13 cellular contexts compared by ENCODE assay signal in genomic region chrX:101079736-101080135, GRCh38. TPM values are rescaled to one million over a fixed set of nuclear protein-coding genes. Genes with fewer than 3 reads are reported as not detected.
DNase-seq lines count a peak whose midpoint lies in the region; ATAC-seq and TF ChIP-seq lines count a peak whose summit lies in the region.
"Had no signal": no experiment of that assay in that cellular context is flagged by ENCODE, and none has a peak within 500 bp of the region (broad histone marks: within the 10 kb centered on the region; RNA-seq: fewer than 3 reads in every experiment).

No MANE protein-coding gene starts in this region.

- H3K9ac ChIP-seq in HUES6 (ENCODE audit: low read length) (no peak overlapping the region), colonic mucosa (ENCODE audit: low read depth in 2 of 2, low read length in 2 of 2) (no peak overlapping the region), subcutaneous abdominal adipose tissue (ENCODE audit: low read length in 5 of 5) (peak overlapping the region in 1 of 5 donors; percentile 11)

- H3K9me3 ChIP-seq in HUES6 (ENCODE audit: control insufficient read depth, insufficient read depth, low read depth, low read length) (0 out of 2 replicates have a peak, but pooled peaks cover 3% of the 10 kb centered on the region), colonic mucosa (no peaks in the 10 kb centered on the region), mesodermal cell (ENCODE audit: control insufficient read depth, low read length) (no peaks in the 10 kb centered on the region), subcutaneous abdominal adipose tissue (ENCODE audit: control insufficient read depth in 5 of 5, low read length in 5 of 5) (no peaks in the 10 kb centered on the region)

- peaks cover 21% of the 10 kb centered on the region for H3K27me3 ChIP-seq in HUES6 (ENCODE audit: control insufficient read depth, insufficient read depth, low read length)
- H3K27me3 ChIP-seq in colonic mucosa: no peaks in the 10 kb centered on the region
- peaks cover 3 to 30% (median 21%) of the 10 kb centered on the region in 5 donors for H3K27me3 ChIP-seq in subcutaneous abdominal adipose tissue (ENCODE audit: control insufficient read depth in 5 of 5, insufficient read depth in 4 of 5, low read length in 5 of 5)

- peaks cover 12% of the 10 kb centered on the region; the same call in 1 of the 2 replicates for H3K4me1 ChIP-seq in HUES6 (ENCODE audit: control insufficient read depth, insufficient read depth, low read length)
- no peaks in the 10 kb centered on the region for H3K4me1 ChIP-seq in colonic mucosa
- peaks cover 6% of the 10 kb centered on the region for H3K4me1 ChIP-seq in mesodermal cell (ENCODE audit: control insufficient read depth, insufficient read depth, low read length, poor library complexity, severe bottlenecking)
- peaks cover 0 to 9% (median 5%) of the 10 kb centered on the region in 5 donors for H3K4me1 ChIP-seq in subcutaneous abdominal adipose tissue (ENCODE audit: control insufficient read depth in 5 of 5, insufficient read depth in 5 of 5, low read length in 5 of 5)

- H3K36me3 ChIP-seq in HUES6 (ENCODE audit: control insufficient read depth, insufficient read depth, low read length): no peaks in the 10 kb centered on the region
- H3K36me3 ChIP-seq in colonic mucosa: no peaks in the 10 kb centered on the region
- H3K36me3 ChIP-seq in mesodermal cell (ENCODE audit: control insufficient read depth, insufficient read depth, low read length): no peaks in the 10 kb centered on the region
- no peaks in the 10 kb centered on the region for H3K36me3 ChIP-seq in subcutaneous abdominal adipose tissue (ENCODE audit: control insufficient read depth in 5 of 5, insufficient read depth in 5 of 5, low read length in 5 of 5)

- ATAC-seq in GM18517 (IDR thresholded peaks at IDR 0.05; ENCODE audit: unreplicated experiment): no peak
- ATAC-seq: stimulated activated naive B cell treated with anti-CD40 and anti-IgM and Interleukin-4, amounts not matched to agents 10 μg/mL and 1 μg/mL and 100 μg/mL, for 72 hours had no signal

- TF ChIP-seq CTCF in colonic mucosa (IDR thresholded peaks at IDR 0.05): no peak

- WGBS in mesodermal cell (ENCODE audit: insufficient coverage in 2 of 2), 2 experiments: no CpG with 5 or more reads among the region's 7 CpGs

- intact Hi-C loops in colonic mucosa (cut with DNase I): no loop called here

- H3K27ac ChIP-seq in HUES6 (ENCODE audit: low read depth, low read length): no peak overlapping the region
- H3K27ac ChIP-seq in colonic mucosa: no peak overlapping the region
- no peak overlapping the region for H3K27ac ChIP-seq in mesodermal cell (ENCODE audit: low read depth, low read length, severe bottlenecking)
- no peak overlapping the region for H3K27ac ChIP-seq in subcutaneous abdominal adipose tissue (ENCODE audit: low read depth, low read length)

- no peak for DNase-seq in colonic mucosa
- DNase-seq in NCI-H2107 treated with DMSO at 0.1 percent for 48 hours (lab: John Stamatoyannopoulos, UW; ENCODE audit: unreplicated experiment): no peak
- DNase-seq in T1000 (lab: John Stamatoyannopoulos, UW): no peak
- no peak for DNase-seq in NCI-H748 treated with DMSO at 0.1 percent for 48 hours (lab: John Stamatoyannopoulos, UW)
- DNase-seq: activated CD4-positive, alpha-beta T cell treated with anti-CD3 and anti-CD28 coated beads for 1 hour; activated T-cell treated with anti-CD3 and anti-CD28 coated beads, Interleukin-2, amount 50 U/mL, for 24 hours; stimulated activated CD4-positive, alpha-beta T cell treated with anti-CD3 and anti-CD28 coated beads, Interleukin-2, amount 100 ng/mL, for 24 hours; stimulated activated naive B cell treated with anti-CD40 and anti-IgM and Interleukin-4, amounts not matched to agents 10 μg/mL and 1 μg/mL and 100 μg/mL, for 72 hours had no signal

- H3K4me3 ChIP-seq in HUES6 (ENCODE audit: low read depth, low read length) (peak overlapping the region; percentile 80), colonic mucosa (peak overlapping the region; percentile 34), mesodermal cell (ENCODE audit: extremely low read depth, insufficient read depth, low read length, poor library complexity, severe bottlenecking) (peak overlapping the region; percentile 2), subcutaneous abdominal adipose tissue (ENCODE audit: low read depth in 1 of 5, low read length in 5 of 5) (peak overlapping the region in 3 of 5 donors; percentile 49 to 60 (median 51))

RNA-seq across cellular contexts. Expression of gene TMEM35A, which starts 1.1 kb away (rescaled TPM):
- total RNA-seq in colonic mucosa: 1 to 10 TPM in 1 of 2 donors, under 1 TPM in 1; 0.96 to 3.9 TPM
- 8.7 TPM for polyA plus RNA-seq in mesodermal cell (2013, experiment 1 of 2)
- 7.1 TPM for polyA plus RNA-seq in mesodermal cell (2013, experiment 2 of 2)
- total RNA-seq: HT-29 had no signal

RNA-seq across cellular contexts. Expression of gene CENPI, which starts 18.3 kb away (rescaled TPM):
- 10 to 100 TPM in 1 of 2 donors, 1 to 10 TPM in 1; 5.3 to 16.1 TPM for total RNA-seq in colonic mucosa
- polyA plus RNA-seq in mesodermal cell (2013, experiment 1 of 2): 22.5 TPM
- polyA plus RNA-seq in mesodermal cell (2013, experiment 2 of 2): 21.0 TPM

RNA-seq across cellular contexts. Expression of gene TRMT2B, which starts 27.8 kb away (rescaled TPM):
- 10 to 100 TPM; 19.0 to 24.8 TPM for total RNA-seq in colonic mucosa
- 7.9 TPM for polyA plus RNA-seq in mesodermal cell (2013, experiment 1 of 2)
- polyA plus RNA-seq in mesodermal cell (2013, experiment 2 of 2): 6.7 TPM

Comparison
In these comparisons a context has a peak if more than half of its experiments do, and no peak if none do; other contexts are left out.
1. H3K4me3 ChIP-seq: peak in every context shown above with its lines; median percentile 80 in HUES6; 51 in subcutaneous abdominal adipose tissue; 34 in colonic mucosa; 2 in mesodermal cell.